In the genomic region with DNA sequence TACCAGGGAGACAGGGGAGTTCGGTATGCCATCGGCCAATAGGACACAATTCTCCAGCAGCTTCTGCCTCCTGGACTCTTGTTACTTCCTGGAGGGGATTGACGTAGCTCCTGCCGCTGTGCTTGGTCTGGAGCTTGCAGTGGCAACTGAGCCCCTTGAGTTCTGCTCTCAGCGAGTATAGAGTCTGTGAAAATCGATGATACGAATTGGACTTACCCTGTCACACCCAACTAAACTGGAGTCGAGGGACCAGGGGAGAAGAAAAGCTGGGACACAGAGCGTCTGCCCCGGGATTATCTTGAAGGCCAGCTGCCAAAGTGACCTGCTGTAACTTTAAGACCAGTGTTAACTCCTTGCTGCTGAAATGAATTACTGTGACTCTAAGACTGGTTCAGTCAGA, we compare ENCODE assay signal across 1 cellular context.
TF ChIP-seq lines count a peak whose summit lies in the region.

No MANE protein-coding gene starts in this region.

TF ChIP-seq in WTC11, 78 proteins besides CTCF, POLR2A, EP300 and RAD21 (continued from another document):
- TF ChIP-seq STAT6 (CRISPR knock-in tag; conservative IDR thresholded peaks at IDR 0.05; ENCODE audit: low read depth) (no peak), NR2C2 (CRISPR knock-in tag; IDR thresholded peaks at IDR 0.05) (no peak), ZMAT4 (CRISPR knock-in tag; IDR thresholded peaks at IDR 0.05) (no peak), MLX (CRISPR knock-in tag; IDR thresholded peaks at IDR 0.05) (no peak), ZNF317 (CRISPR knock-in tag; IDR thresholded peaks at IDR 0.05; ENCODE audit: borderline replicate concordance, low read depth) (no peak), CBFB (CRISPR knock-in tag; IDR thresholded peaks at IDR 0.05; ENCODE audit: low read depth) (no peak), RELA (CRISPR knock-in tag; IDR thresholded peaks at IDR 0.05; ENCODE audit: borderline replicate concordance) (no peak), PRRX2 (CRISPR knock-in tag; IDR thresholded peaks at IDR 0.05) (no peak), MAX (CRISPR knock-in tag; IDR thresholded peaks at IDR 0.05) (no peak), MYBL2 (CRISPR knock-in tag; IDR thresholded peaks at IDR 0.05) (no peak), SP1 (CRISPR knock-in tag; conservative IDR thresholded peaks at IDR 0.05) (no peak), ZNF416 (CRISPR knock-in tag; IDR thresholded peaks at IDR 0.05) (no peak)
- TF ChIP-seq, protein P1, sequence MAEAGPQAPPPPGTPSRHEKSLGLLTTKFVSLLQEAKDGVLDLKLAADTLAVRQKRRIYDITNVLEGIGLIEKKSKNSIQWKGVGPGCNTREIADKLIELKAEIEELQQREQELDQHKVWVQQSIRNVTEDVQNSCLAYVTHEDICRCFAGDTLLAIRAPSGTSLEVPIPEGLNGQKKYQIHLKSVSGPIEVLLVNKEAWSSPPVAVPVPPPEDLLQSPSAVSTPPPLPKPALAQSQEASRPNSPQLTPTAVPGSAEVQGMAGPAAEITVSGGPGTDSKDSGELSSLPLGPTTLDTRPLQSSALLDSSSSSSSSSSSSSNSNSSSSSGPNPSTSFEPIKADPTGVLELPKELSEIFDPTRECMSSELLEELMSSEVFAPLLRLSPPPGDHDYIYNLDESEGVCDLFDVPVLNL (CRISPR knock-in tag; IDR thresholded peaks at IDR 0.05; ENCODE audit: borderline replicate concordance, low read depth), result no peak
- TF ChIP-seq, protein P2, sequence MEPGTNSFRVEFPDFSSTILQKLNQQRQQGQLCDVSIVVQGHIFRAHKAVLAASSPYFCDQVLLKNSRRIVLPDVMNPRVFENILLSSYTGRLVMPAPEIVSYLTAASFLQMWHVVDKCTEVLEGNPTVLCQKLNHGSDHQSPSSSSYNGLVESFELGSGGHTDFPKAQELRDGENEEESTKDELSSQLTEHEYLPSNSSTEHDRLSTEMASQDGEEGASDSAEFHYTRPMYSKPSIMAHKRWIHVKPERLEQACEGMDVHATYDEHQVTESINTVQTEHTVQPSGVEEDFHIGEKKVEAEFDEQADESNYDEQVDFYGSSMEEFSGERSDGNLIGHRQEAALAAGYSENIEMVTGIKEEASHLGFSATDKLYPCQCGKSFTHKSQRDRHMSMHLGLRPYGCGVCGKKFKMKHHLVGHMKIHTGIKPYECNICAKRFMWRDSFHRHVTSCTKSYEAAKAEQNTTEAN (CRISPR knock-in tag; IDR thresholded peaks at IDR 0.05), result no peak
TF ChIP-seq in WTC11: peak in this region for 0.
